30 cellular contexts compared by ENCODE assay signal in genomic region chr5:169941542-169941941, GRCh38. TPM values are rescaled to one million over a fixed set of nuclear protein-coding genes. Genes with fewer than 3 reads are reported as not detected.
"Had no signal": no experiment of that assay in that cellular context is flagged by ENCODE, and none has a peak within 500 bp of the region (broad histone marks: within the 10 kb centered on the region; RNA-seq: fewer than 3 reads in every experiment).

No MANE protein-coding gene starts in this region.

- H3K9me3 Mint-ChIP-seq: endodermal cell; immature natural killer cell; naive thymus-derived CD4-positive, alpha-beta T cell; T-helper 1 cell treated with Interleukin-12 subunit alpha and Interleukin-12 subunit beta and Interleukin-4 antibody, amounts not matched to agents 30 μg/mL and 1 μg/mL, for 36 hours; type B pancreatic cell had no signal

- H3K36me3 ChIP-seq: breast epithelium, gastroesophageal sphincter, right atrium auricular region, uterus had no signal

- H3K27ac Mint-ChIP-seq: activated naive CD8-positive, alpha-beta T cell; endodermal cell; T-helper 1 cell treated with Interleukin-12 subunit alpha and Interleukin-12 subunit beta and Interleukin-4 antibody, amounts not matched to agents 30 μg/mL and 1 μg/mL, for 36 hours; type B pancreatic cell had no signal

- H3K4me1 ChIP-seq: gastroesophageal sphincter, uterus had no signal

- H3K27ac ChIP-seq: gastroesophageal sphincter, right atrium auricular region, uterus, VCaP had no signal

- H3K9me3 ChIP-seq: breast epithelium, gastroesophageal sphincter, right atrium auricular region, uterus had no signal

- H3K27me3 ChIP-seq: breast epithelium, right atrium auricular region, uterus had no signal

- H3K27me3 Mint-ChIP-seq: activated naive CD8-positive, alpha-beta T cell; naive thymus-derived CD4-positive, alpha-beta T cell had no signal

- H3K4me3 ChIP-seq: breast epithelium, gastroesophageal sphincter, right atrium auricular region, uterus had no signal

- DNase-seq: activated CD4-positive, alpha-beta T cell treated with anti-CD3 and anti-CD28 coated beads for 4 hours; activated CD4-positive, alpha-beta T cell treated with anti-CD3 and anti-CD28 coated beads, Interleukin-2, amount 50 U/mL, for 4 hours; activated CD8-positive, alpha-beta memory T cell treated with anti-CD3 and anti-CD28 coated beads for 24 hours; activated effector memory CD4-positive, alpha-beta T cell treated with Interleukin-2 at 50 U/mL for 16 hours; activated naive CD4-positive, alpha-beta T cell treated with Interleukin-2 at 50 U/mL for 16 hours; amniotic stem cell; central memory CD4-positive, alpha-beta T cell; endodermal cell; hypothalamus; immature natural killer cell; kidney; left colon; mammary epithelial cell; midbrain; naive thymus-derived CD4-positive, alpha-beta T cell; occipital lobe; stimulated activated CD4-positive, alpha-beta T cell treated with anti-CD3 and anti-CD28 coated beads, Interleukin-15, amount 100 ng/mL, for 24 hours; stimulated activated CD4-positive, alpha-beta T cell treated with anti-CD3 and anti-CD28 coated beads, Interleukin-2, amount 100 ng/mL, for 24 hours; stimulated activated naive CD8-positive, alpha-beta T cell treated with anti-CD3 and anti-CD28 coated beads, Interleukin-15, Interleukin-2, amounts not matched to agents 100 U/mL and 50 U/mL, for 24 hours; SW 1271; T-helper 9 cell; uterus had no signal

- H3K36me3 Mint-ChIP-seq: type B pancreatic cell had no signal

- H3K4me3 Mint-ChIP-seq: activated naive CD8-positive, alpha-beta T cell; endodermal cell; immature natural killer cell; naive thymus-derived CD4-positive, alpha-beta T cell; T-helper 1 cell treated with Interleukin-12 subunit alpha and Interleukin-12 subunit beta and Interleukin-4 antibody, amounts not matched to agents 30 μg/mL and 1 μg/mL, for 36 hours; type B pancreatic cell had no signal

RNA-seq across cellular contexts. Expression of gene INSYN2B, which starts 38.8 kb away (rescaled TPM):
- total RNA-seq: endodermal cell; esophagus mucosa; gastroesophageal sphincter; naive thymus-derived CD4-positive, alpha-beta T cell had no signal
